Comparison of ENCODE assay signal across 11 cellular contexts in genomic region chr6:16670617-16671051, GRCh38.
DNase-seq lines count a peak whose midpoint lies in the region; ATAC-seq and TF ChIP-seq lines count a peak whose summit lies in the region.
"Had no signal": no experiment of that assay in that cellular context is flagged by ENCODE, and none has a peak within 500 bp of the region (broad histone marks: within the 10 kb centered on the region; RNA-seq: fewer than 3 reads in every experiment).

No MANE protein-coding gene starts in this region.

- H3K9me3 Mint-ChIP-seq in activated CD8-positive, alpha-beta memory T cell treated with anti-CD3 and anti-CD28 coated beads, Interleukin-2, amount 10 ng/mL, durations not matched to agents 7 days and 5 days (ENCODE audit: low read depth), result peaks cover 4% of the 10 kb centered on the region
- no peaks in the 10 kb centered on the region for H3K9me3 Mint-ChIP-seq in activated CD8-positive, alpha-beta T cell treated with anti-CD3 and anti-CD28 coated beads, Interleukin-2, amount 10 ng/mL, durations not matched to agents 7 days and 5 days (ENCODE audit: insufficient read depth)
- peaks cover 0 to 10% of the 10 kb centered on the region in 2 donors for H3K9me3 Mint-ChIP-seq in stimulated activated naive CD8-positive, alpha-beta T cell treated with anti-CD3 and anti-CD28 coated beads, Interleukin-15, amount 100 ng/mL, for 72 hours

- H3K4me3 Mint-ChIP-seq in activated CD8-positive, alpha-beta memory T cell treated with anti-CD3 and anti-CD28 coated beads, Interleukin-2, amount 10 ng/mL, durations not matched to agents 7 days and 5 days, result peak overlapping the region; percentile 50
- no peak overlapping the region for H3K4me3 Mint-ChIP-seq in activated CD8-positive, alpha-beta T cell treated with anti-CD3 and anti-CD28 coated beads, Interleukin-2, amount 10 ng/mL, durations not matched to agents 7 days and 5 days
- peak overlapping the region in 1 of 2 donors; percentile 61 for H3K4me3 Mint-ChIP-seq in stimulated activated naive CD8-positive, alpha-beta T cell treated with anti-CD3 and anti-CD28 coated beads, Interleukin-15, amount 100 ng/mL, for 72 hours

- no peak for DNase-seq in activated CD8-positive, alpha-beta memory T cell treated with anti-CD3 and anti-CD28 coated beads, Interleukin-2, amount 10 ng/mL, durations not matched to agents 7 days and 5 days
- no peak for DNase-seq in activated CD8-positive, alpha-beta memory T cell treated with anti-CD3 and anti-CD28 coated beads for 24 hours
- no peak for DNase-seq in activated CD8-positive, alpha-beta T cell treated with anti-CD3 and anti-CD28 coated beads, Interleukin-2, amount 10 ng/mL, durations not matched to agents 7 days and 5 days
- no peak for DNase-seq in stimulated activated naive CD8-positive, alpha-beta T cell treated with anti-CD3 and anti-CD28 coated beads, Interleukin-15, amount 100 ng/mL, for 72 hours
- no peak for DNase-seq in foreskin fibroblast
- DNase-seq: NCI-H187, occipital lobe, SHP77 had no signal

- H3K36me3 Mint-ChIP-seq in activated CD8-positive, alpha-beta memory T cell treated with anti-CD3 and anti-CD28 coated beads, Interleukin-2, amount 10 ng/mL, durations not matched to agents 7 days and 5 days, result peaks cover 33% of the 10 kb centered on the region
- H3K36me3 Mint-ChIP-seq in activated CD8-positive, alpha-beta T cell treated with anti-CD3 and anti-CD28 coated beads, Interleukin-2, amount 10 ng/mL, durations not matched to agents 7 days and 5 days (ENCODE audit: low read depth), result peaks cover 35% of the 10 kb centered on the region

- H3K4me1 Mint-ChIP-seq in activated CD8-positive, alpha-beta memory T cell treated with anti-CD3 and anti-CD28 coated beads, Interleukin-2, amount 10 ng/mL, durations not matched to agents 7 days and 5 days, result peaks cover 70% of the 10 kb centered on the region
- H3K4me1 Mint-ChIP-seq in activated CD8-positive, alpha-beta T cell treated with anti-CD3 and anti-CD28 coated beads, Interleukin-2, amount 10 ng/mL, durations not matched to agents 7 days and 5 days (ENCODE audit: low read depth), result peaks cover 61% of the 10 kb centered on the region
- H3K4me1 Mint-ChIP-seq in stimulated activated naive CD8-positive, alpha-beta T cell treated with anti-CD3 and anti-CD28 coated beads, Interleukin-15, amount 100 ng/mL, for 72 hours, result peaks cover 75% of the 10 kb centered on the region

- CTCF ChIA-PET in activated CD8-positive, alpha-beta memory T cell treated with anti-CD3 and anti-CD28 coated beads, Interleukin-2, amount 10 ng/mL, durations not matched to agents 7 days and 5 days (lab: Charles Lee), result interaction anchor here (0.9 to 1.8 kb wide), 8 partner anchors 10 to 136 kb away, joined by 3 to 7 read pairs (median 3); partner anchors contain the start of gene ATXN1
- CTCF ChIA-PET in activated CD8-positive, alpha-beta T cell treated with anti-CD3 and anti-CD28 coated beads, Interleukin-2, amount 10 ng/mL, durations not matched to agents 7 days and 5 days (lab: Charles Lee), result interaction anchor here (0.8 to 2.4 kb wide), 5 partner anchors 11 to 92 kb away, joined by 3 to 7 read pairs (median 4); no protein-coding TSS in a partner anchor

- H3K27me3 Mint-ChIP-seq in activated CD8-positive, alpha-beta memory T cell treated with anti-CD3 and anti-CD28 coated beads, Interleukin-2, amount 10 ng/mL, durations not matched to agents 7 days and 5 days, result no peaks in the 10 kb centered on the region
- H3K27me3 Mint-ChIP-seq in activated CD8-positive, alpha-beta T cell treated with anti-CD3 and anti-CD28 coated beads, Interleukin-2, amount 10 ng/mL, durations not matched to agents 7 days and 5 days (ENCODE audit: low read depth), result no peaks in the 10 kb centered on the region
- H3K27me3 Mint-ChIP-seq in stimulated activated naive CD8-positive, alpha-beta T cell treated with anti-CD3 and anti-CD28 coated beads, Interleukin-15, amount 100 ng/mL, for 72 hours, result no peaks in the 10 kb centered on the region

- peak overlapping the region; percentile 97 for H3K27ac Mint-ChIP-seq in activated CD8-positive, alpha-beta memory T cell treated with anti-CD3 and anti-CD28 coated beads, Interleukin-2, amount 10 ng/mL, durations not matched to agents 7 days and 5 days
- H3K27ac Mint-ChIP-seq in activated CD8-positive, alpha-beta T cell treated with anti-CD3 and anti-CD28 coated beads, Interleukin-2, amount 10 ng/mL, durations not matched to agents 7 days and 5 days, result peak overlapping the region; percentile 84
- peak overlapping the region in 1 of 2 donors; percentile 91 for H3K27ac Mint-ChIP-seq in stimulated activated naive CD8-positive, alpha-beta T cell treated with anti-CD3 and anti-CD28 coated beads, Interleukin-15, amount 100 ng/mL, for 72 hours

- ATAC-seq in activated CD8-positive, alpha-beta memory T cell treated with anti-CD3 and anti-CD28 coated beads, Interleukin-2, amount 10 ng/mL, durations not matched to agents 7 days and 5 days, result peak; percentile 8
- ATAC-seq in HG02870 (IDR thresholded peaks at IDR 0.05; ENCODE audit: unreplicated experiment) (peak; percentile 74), HG03457 (IDR thresholded peaks at IDR 0.05; ENCODE audit: unreplicated experiment) (no peak), HG03097 (IDR thresholded peaks at IDR 0.05; ENCODE audit: low FRiP score, unreplicated experiment) (no peak)
- ATAC-seq in activated CD8-positive, alpha-beta T cell treated with anti-CD3 and anti-CD28 coated beads, Interleukin-2, amount 10 ng/mL, durations not matched to agents 7 days and 5 days, result no peak
- ATAC-seq in stimulated activated naive CD8-positive, alpha-beta T cell treated with anti-CD3 and anti-CD28 coated beads, Interleukin-15, amount 100 ng/mL, for 72 hours, result peak; percentile 69

- H3K4me3 ChIP-seq in foreskin fibroblast (ENCODE audit: low read depth in 1 of 2, low read length in 2 of 2), result no peak overlapping the region

- POLR2A ChIA-PET in activated CD8-positive, alpha-beta T cell treated with anti-CD3 and anti-CD28 coated beads, Interleukin-2, amount 10 ng/mL, durations not matched to agents 7 days and 5 days (lab: Charles Lee), result no interaction called here

- TF ChIP-seq CTCF in foreskin fibroblast (IDR thresholded peaks at IDR 0.05; ENCODE audit: low read depth, low read length), result no peak

Comparison
In these comparisons a context has a peak if more than half of its experiments do, and no peak if none do; other contexts are left out.
1. ATAC-seq: peak in activated CD8-positive, alpha-beta memory T cell treated with anti-CD3 and anti-CD28 coated beads, Interleukin-2, amount 10 ng/mL, durations not matched to agents 7 days and 5 days (single experiment), HG02870 (single experiment) and stimulated activated naive CD8-positive, alpha-beta T cell treated with anti-CD3 and anti-CD28 coated beads, Interleukin-15, amount 100 ng/mL, for 72 hours (single experiment); none in activated CD8-positive, alpha-beta T cell treated with anti-CD3 and anti-CD28 coated beads, Interleukin-2, amount 10 ng/mL, durations not matched to agents 7 days and 5 days (single experiment), HG03457 (single experiment) and HG03097 (single experiment).